ENCODE assay signal across 20 cellular contexts in genomic region chr11:45811571-45812290, GRCh38. TPM values are rescaled to one million over a fixed set of nuclear protein-coding genes. Genes with fewer than 3 reads are reported as not detected.
DNase-seq lines count a peak whose midpoint lies in the region; ATAC-seq and TF ChIP-seq lines count a peak whose summit lies in the region.
"Had no signal": no experiment of that assay in that cellular context is flagged by ENCODE, and none has a peak within 500 bp of the region (broad histone marks: within the 10 kb centered on the region; RNA-seq: fewer than 3 reads in every experiment).

No MANE protein-coding gene starts in this region.

- no peak for TF ChIP-seq CTCF in heart left ventricle (IDR thresholded peaks at IDR 0.05)
- no peak for TF ChIP-seq CTCF in HEK293 (tag by site-specific recombination; IDR thresholded peaks at IDR 0.05)

- ATAC-seq in heart left ventricle (no peak), HG03280 (IDR thresholded peaks at IDR 0.05; ENCODE audit: unreplicated experiment) (no peak), GM21360 (IDR thresholded peaks at IDR 0.05; ENCODE audit: unreplicated experiment) (no peak)
- ATAC-seq: A549, GM12878 had no signal

- no peaks in the 10 kb centered on the region for H3K27me3 ChIP-seq in heart left ventricle

- no peak for TF ChIP-seq POLR2A in heart left ventricle (IDR thresholded peaks at IDR 0.05)

- peaks cover 0 to 34% (median 17%) of the 10 kb centered on the region in 12 donors for H3K4me1 ChIP-seq in heart left ventricle
- no peaks in the 10 kb centered on the region for H3K4me1 ChIP-seq in HEK293 (ENCODE audit: control insufficient read depth, insufficient read depth, low read length)

- no peaks in the 10 kb centered on the region for H3K9me3 ChIP-seq in heart left ventricle
- H3K9me3 ChIP-seq in HEK293 (ENCODE audit: control insufficient read depth, insufficient read depth, low read depth, low read length), result no peaks in the 10 kb centered on the region
- H3K9me3 ChIP-seq: A549, HAP-1 had no signal

- H3K4me3 ChIP-seq in heart left ventricle (no peak overlapping the region), HEK293 (ENCODE audit: low read depth, low read length) (no peak overlapping the region)
- H3K4me3 ChIP-seq: A549, GM12878, HAP-1 had no signal

- CTCF ChIA-PET in HEK293 (lab: Yijun Ruan, JAX), result interaction anchor here (1.0 kb wide), 2 partner anchors 21 to 31 kb away, joined by 3 read pairs; no protein-coding TSS in a partner anchor

- DNase-seq in cardiac septum (ENCODE audit: low spot score) (peak; percentile 50), heart left ventricle (no peak), mesenteric fat pad (ENCODE audit: low spot score) (peak; percentile 65), OCI-M2 (lab: John Stamatoyannopoulos, UW; ENCODE audit: unreplicated experiment) (no peak)
- DNase-seq: AML-193; CD4-positive, CD25-positive, alpha-beta regulatory T cell; CD8-positive, alpha-beta memory T cell; COR-L47; DMS 273 treated with DMSO at 0.1 percent for 48 hours; DMS53; DND-41; EL; IMR-90 had no signal

- POLR2A ChIA-PET in HEK293 (lab: Yijun Ruan, JAX), result no interaction called here

- H3K27ac ChIP-seq in heart left ventricle (no peak overlapping the region), HEK293 (ENCODE audit: extremely low read depth, low read depth, low read length) (no peak overlapping the region)
- H3K27ac ChIP-seq: 22Rv1, A549 had no signal

- 80 to 87% (median 86%) methylated on average over 8 of the region's 8 CpGs for WGBS in heart left ventricle, 4 donors

- H3K36me3 ChIP-seq in heart left ventricle, result peaks cover 0 to 33% (median 27%) of the 10 kb centered on the region in 9 donors
- H3K36me3 ChIP-seq in HEK293 (ENCODE audit: control insufficient read depth in 2 of 2, insufficient read depth in 1 of 2, low read length in 2 of 2), result peaks cover 0 to 31% of the 10 kb centered on the region in 2 experiments; a peak in 1 of 3 replicates

- intact Hi-C loops in cardiac septum (cut with DNase I) (no loop called here), heart left ventricle (cut with DNase I) (no loop called here)

TF ChIP-seq in HEK293, 187 proteins besides CTCF, POLR2A, EP300 and RAD21:
- TF ChIP-seq OVOL3 (tag by site-specific recombination; IDR thresholded peaks at IDR 0.05), result no peak
- TF ChIP-seq ZNF600 (tag by site-specific recombination; IDR thresholded peaks at IDR 0.05), result no peak
- 0 out of 2 replicates have a peak, but pooled peaks have one; percentile 13 for TF ChIP-seq GLIS1 (tag by site-specific recombination; IDR thresholded peaks at IDR 0.05)
- TF ChIP-seq INSM2 (tag by site-specific recombination; IDR thresholded peaks at IDR 0.05), result no peak
- no peak for TF ChIP-seq ZNF558 (tag by site-specific recombination; IDR thresholded peaks at IDR 0.05)
TF ChIP-seq in HEK293: peak in this region for 1.

RNA-seq across cellular contexts. Expression of gene SLC35C1, which starts 6.8 kb away (rescaled TPM):
- 7.5 TPM for total RNA-seq in cardiac septum
- 10 to 100 TPM in 4 of 9 donors, 1 to 10 TPM in 5; 5.5 to 11.3 (median 7.8) TPM for total RNA-seq in heart left ventricle
- 10 to 100 TPM in 1 of 2 donors, 1 to 10 TPM in 1; 5.3 to 21.0 TPM for polyA plus RNA-seq in heart left ventricle
- total RNA-seq in mesenteric fat pad, result 81.0 TPM

RNA-seq across cellular contexts. Expression of gene CRY2, which starts 35.5 kb away (rescaled TPM):
- 49.6 TPM for total RNA-seq in cardiac septum
- 100 to 1,000 TPM in 2 of 9 donors, 10 to 100 TPM in 7; 40.2 to 132 (median 72.7) TPM for total RNA-seq in heart left ventricle
- polyA plus RNA-seq in heart left ventricle, result 10 to 100 TPM; 23.2 to 26.6 TPM
- total RNA-seq in mesenteric fat pad, result 69.9 TPM

Comparison
In these comparisons a context has a peak if more than half of its experiments do, and no peak if none do; other contexts are left out.
1. DNase-seq: peak in cardiac septum (single experiment) and mesenteric fat pad (single experiment); none in heart left ventricle (0 of 5) and OCI-M2 (single experiment).